ENCODE assay signal across 8 cellular contexts in the genomic region with DNA sequence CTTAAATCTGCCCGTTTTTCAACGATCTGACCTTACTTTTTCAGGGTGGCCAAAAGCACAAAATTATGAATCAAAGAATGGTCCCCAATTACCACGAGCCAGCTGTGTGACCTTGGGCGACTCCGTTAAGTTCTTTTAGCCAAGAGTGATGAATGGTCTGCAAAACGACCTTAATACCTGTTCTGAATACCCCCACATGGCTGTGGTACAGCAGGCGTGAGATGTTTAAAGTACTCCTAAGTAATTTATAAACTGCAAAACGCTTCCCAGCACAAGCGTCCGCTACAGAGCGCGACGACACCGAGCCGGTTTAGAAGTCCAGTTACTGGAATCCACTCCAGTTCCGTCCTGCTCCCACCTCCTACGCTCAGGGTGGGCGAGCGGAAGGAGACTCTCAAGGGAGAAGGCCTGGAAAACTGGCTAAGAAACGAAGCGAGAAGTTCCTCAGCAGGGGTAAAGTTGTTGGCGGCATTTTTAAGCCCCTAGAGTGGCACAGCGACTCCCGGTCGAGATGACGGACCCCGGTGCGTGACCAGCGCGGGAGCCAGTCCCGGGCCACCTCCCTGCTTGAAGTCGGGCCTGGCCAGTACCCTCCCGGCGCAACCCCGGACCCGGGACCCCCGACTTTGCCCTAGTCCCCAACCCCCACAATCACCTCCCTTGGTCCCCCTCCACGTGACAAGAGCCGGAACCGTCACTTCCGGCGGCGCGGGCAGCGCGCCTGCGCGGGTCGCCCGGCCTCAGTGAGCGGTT. TPM values are rescaled to one million over a fixed set of nuclear protein-coding genes. Genes with fewer than 3 reads are reported as not detected.
DNase-seq lines count a peak whose midpoint lies in the region; ATAC-seq, FAIRE-seq and TF ChIP-seq lines count a peak whose summit lies in the region.

No MANE protein-coding gene starts in this region.

- TF ChIP-seq POLR2A in GM18505 (IDR thresholded peaks at IDR 0.05; ENCODE audit: borderline replicate concordance, extremely low read depth, insufficient read depth, insufficient read length): peak; percentile 80

- H3K4me2 ChIP-seq in keratinocyte (ENCODE audit: control insufficient read depth, extremely low read depth, insufficient read depth, low read depth, low read length): peak overlapping the region; percentile 94

- TF ChIP-seq CTCF in keratinocyte (optimal IDR thresholded peaks at IDR 0.05 in 1 of 3, IDR thresholded peaks at IDR 0.05 in 1 of 3, conservative IDR thresholded peaks at IDR 0.05 in 1 of 3; ENCODE audit: extremely low read depth in 1 of 3, insufficient read depth in 2 of 3, low read length in 3 of 3): no peak

- FAIRE-seq in keratinocyte (lab: Jason Lieb, UNC): no peak

- H3K27me3 ChIP-seq in keratinocyte (ENCODE audit: control insufficient read depth, extremely low read depth, insufficient read depth, low read length): no peaks in the 10 kb centered on the region

- H3K36me3 ChIP-seq in keratinocyte (ENCODE audit: control insufficient read depth in 2 of 2, extremely low read depth in 1 of 2, insufficient read depth in 2 of 2, low read length in 2 of 2): no peaks in the 10 kb centered on the region

- peak overlapping the region; percentile 92 for H3K9ac ChIP-seq in keratinocyte (ENCODE audit: control insufficient read depth, extremely low read depth, insufficient read depth, low read length)

- H3K9me1 ChIP-seq in keratinocyte (ENCODE audit: control insufficient read depth, extremely low read depth, insufficient read depth, low read length): peaks cover 4% of the 10 kb centered on the region

- peak overlapping the region; percentile 70 to 91 (median 91) for H3K4me3 ChIP-seq in keratinocyte (ENCODE audit: control insufficient read depth in 2 of 3, extremely low read depth in 1 of 3, insufficient read depth in 2 of 3, low read depth in 1 of 3, low read length in 3 of 3)

- no peaks in the 10 kb centered on the region for H4K20me1 ChIP-seq in keratinocyte (ENCODE audit: control insufficient read depth, extremely low read depth, insufficient read depth, low read length)

- peak overlapping the region; percentile 91 for H2AFZ ChIP-seq in keratinocyte (ENCODE audit: control insufficient read depth, low read length)

- peak; percentile 39 for DNase-seq in A172 (ENCODE audit: low spot score)
- DNase-seq in NCI-H2196 (lab: John Stamatoyannopoulos, UW; ENCODE audit: unreplicated experiment): peak; percentile 54
- peak; percentile 78 for DNase-seq in activated CD4-positive, CD25-positive, alpha-beta regulatory T cell treated with anti-CD3 and anti-CD28 coated beads, Interleukin-2, amount 50 U/mL, for 16 hours (ENCODE audit: low read depth, low spot score)
- DNase-seq in central memory CD4-positive, alpha-beta T cell: peak; percentile 86
- no peak for DNase-seq in keratinocyte (ENCODE audit: low read depth, low spot score)
- peak; percentile 66 to 79 (median 68) for DNase-seq in stimulated activated CD4-positive, alpha-beta T cell treated with anti-CD3 and anti-CD28 coated beads, Interleukin-12 subunit alpha, Interleukin-12 subunit beta, amount 100 ng/mL, for 48 hours (ENCODE audit: low read depth in 2 of 3, low spot score in 1 of 3)

- no peaks in the 10 kb centered on the region for H3K9me3 ChIP-seq in keratinocyte (ENCODE audit: control insufficient read depth, low read depth, low read length)

- ATAC-seq in GM18505 (IDR thresholded peaks at IDR 0.05; ENCODE audit: unreplicated experiment) (peak; percentile 54), HG02981 (IDR thresholded peaks at IDR 0.05; ENCODE audit: unreplicated experiment) (peak; percentile 41)

- peak overlapping the region; percentile 92 for H3K27ac ChIP-seq in keratinocyte (ENCODE audit: control insufficient read depth, insufficient read depth, low read length)

- peaks cover 36% of the 10 kb centered on the region for H3K79me2 ChIP-seq in keratinocyte (ENCODE audit: control insufficient read depth, insufficient read depth, low read length)

- dilution Hi-C loops in keratinocyte (cut with MboI; ENCODE audit: extremely low pct_ligation_motif_present, low sequenced_read_pairs): no loop called here

- H3K4me1 ChIP-seq in keratinocyte (ENCODE audit: control insufficient read depth, extremely low read depth, insufficient read depth, low read length): peaks cover 20% of the 10 kb centered on the region

RNA-seq across cellular contexts. Expression of a gene that starts 0.7 kb away (rescaled TPM):
- total RNA-seq in A172 (2014; rRNA removed; shearing (Covaris generic)): 16.6 and 19.7 TPM in 2 replicates
- 27.0 to 35.4 TPM (median 27.4 TPM) in 3 replicates for polyA plus RNA-seq in keratinocyte
- 14.7 TPM for polyA plus RNA-seq in keratinocyte (2011; ENCODE audit: low read depth)
- polyA plus RNA-seq in keratinocyte (2011; cell fraction: cytosol; rRNA removed): 15.6 and 34.6 TPM in 2 replicates
- 47.4 and 54.9 TPM in 2 replicates for polyA plus RNA-seq in keratinocyte (2011; cell fraction: nucleus; rRNA removed)
- 16.2 and 18.1 TPM in 2 replicates for polyA plus RNA-seq in keratinocyte (2012; ENCODE audit: low replicate concordance)
- 11.7 to 79.7 TPM (median 41.1 TPM) in 3 replicates for polyA minus RNA-seq in keratinocyte
- 25.5 TPM for polyA minus RNA-seq in keratinocyte (2011; cell fraction: cytosol; rRNA and poly(A)+ RNA removed)
- polyA minus RNA-seq in keratinocyte (2011; cell fraction: nucleus; rRNA and poly(A)+ RNA removed): 53.0 and 90.6 TPM in 2 replicates
